ENCODE assay signal across 18 cellular contexts in the genomic region with DNA sequence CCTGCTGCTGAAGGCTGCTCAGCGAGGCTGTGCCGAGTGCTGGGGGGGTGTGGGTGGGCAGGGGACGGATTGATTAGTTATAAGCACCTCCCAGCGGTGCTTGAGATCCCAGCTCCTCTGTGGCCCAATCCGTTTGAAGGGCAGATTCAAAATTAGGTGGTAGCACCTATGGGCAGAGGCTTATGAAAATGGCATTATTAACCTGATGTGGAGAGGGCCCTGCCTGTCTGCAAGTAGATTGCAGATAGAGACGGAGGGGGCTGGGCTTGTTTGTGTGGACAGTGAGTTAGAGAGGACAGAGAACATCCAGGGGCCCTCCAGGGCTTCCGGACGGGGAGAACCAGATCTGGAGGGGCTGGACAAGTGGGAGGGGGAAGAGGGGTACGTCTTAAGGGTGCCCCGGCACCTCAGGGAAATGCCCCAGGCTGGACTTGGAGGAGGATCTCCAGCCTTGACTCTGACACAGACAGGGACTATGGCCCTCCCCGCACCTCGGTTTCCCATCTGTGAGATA. TPM values are rescaled to one million over a fixed set of nuclear protein-coding genes. Genes with fewer than 3 reads are reported as not detected.
DNase-seq lines count a peak whose midpoint lies in the region; TF ChIP-seq lines count a peak whose summit lies in the region.
"Had no signal": no experiment of that assay in that cellular context is flagged by ENCODE, and none has a peak within 500 bp of the region (broad histone marks: within the 10 kb centered on the region; RNA-seq: fewer than 3 reads in every experiment).

A gene (minus strand): TSS at position 51 of the 514 bp plus-strand sequence. CDS start 18,934 bp downstream, outside the sequence.

- H3K27me3 ChIP-seq in H7 (ENCODE audit: control insufficient read depth, insufficient read depth, low read length) = peaks cover 30% of the 10 kb centered on the region

- DNase-seq in Calu3 (no peak), H7 (no peak), endothelial cell (ENCODE audit: low spot score) (no peak), nephron progenitor cell (no peak), posterior vena cava (ENCODE audit: low spot score) (no peak), NCI-H446 treated with DMSO at 0.1 percent for 48 hours (lab: John Stamatoyannopoulos, UW) (no peak), 8988T (no peak), foreskin fibroblast (no peak)
- DNase-seq: activated CD4-positive, alpha-beta T cell treated with anti-CD3 and anti-CD28 coated beads, Interleukin-2, amount 50 U/mL, for 1 hour; activated naive CD4-positive, alpha-beta T cell treated with anti-CD3 and anti-CD28 coated beads, Interleukin-2, amount 10 ng/mL, durations not matched to agents 7 days and 5 days; activated T-cell treated with anti-CD3 and anti-CD28 coated beads, Interleukin-2, amount 50 U/mL, for 1 hour; GDM1; NCI-H1092; NCI-H774; stimulated activated naive CD4-positive, alpha-beta T cell had no signal

- no peak for TF ChIP-seq CTCF in Calu3 (IDR thresholded peaks at IDR 0.05; ENCODE audit: unreplicated experiment)
- no peak for TF ChIP-seq CTCF in endothelial cell (IDR thresholded peaks at IDR 0.05; ENCODE audit: unreplicated experiment)
- no peak for TF ChIP-seq CTCF in nephron progenitor cell (IDR thresholded peaks at IDR 0.05)
- no peak for TF ChIP-seq CTCF in foreskin fibroblast (IDR thresholded peaks at IDR 0.05; ENCODE audit: low read depth, low read length)

- intact Hi-C loops in Calu3 (cut with micrococcal nuclease; ENCODE audit: unreplicated experiment) (loop anchor here (2.0 to 10.0 kb wide), 2 partner anchors 331 to 731 kb away; no protein-coding TSS in a partner anchor), posterior vena cava (cut with DNase I) (no loop called here)

- H3K27ac Mint-ChIP-seq in Calu3 (ENCODE audit: unreplicated experiment) = peak within 1 kb of the TSS; percentile 63
- no peak within 1 kb of the TSS for H3K27ac Mint-ChIP-seq in endothelial cell (ENCODE audit: unreplicated experiment)
- no peak within 1 kb of the TSS for H3K27ac Mint-ChIP-seq in nephron progenitor cell
- H3K27ac Mint-ChIP-seq: activated naive CD4-positive, alpha-beta T cell treated with anti-CD3 and anti-CD28 coated beads, Interleukin-2, amount 10 ng/mL, durations not matched to agents 7 days and 5 days had no signal

- CTCF ChIA-PET in Calu3 (lab: Charles Lee) = interaction anchor here (2.1 kb wide), 1 partner anchor 332 kb away, joined by 4 read pairs; no protein-coding TSS in a partner anchor

- H3K36me3 ChIP-seq in H7 (replicated peaks; ENCODE audit: control insufficient read depth, insufficient read depth, low read length) = no peaks in the 10 kb centered on the region

- H3K4me3 ChIP-seq in H7 (ENCODE audit: insufficient read depth, low read depth, low read length) (peak within 1 kb of the TSS; percentile 42), foreskin fibroblast (ENCODE audit: low read depth in 1 of 2, low read length in 2 of 2) (no peak within 1 kb of the TSS)
- H3K4me3 ChIP-seq: tibial nerve had no signal

- H3K36me3 Mint-ChIP-seq in Calu3 (ENCODE audit: insufficient read depth, unreplicated experiment) (peaks cover 6% of the 10 kb centered on the region), endothelial cell (ENCODE audit: low read depth, unreplicated experiment) (no peaks in the 10 kb centered on the region), nephron progenitor cell (ENCODE audit: low read depth) (no peaks in the 10 kb centered on the region)
- H3K36me3 Mint-ChIP-seq: activated naive CD4-positive, alpha-beta T cell treated with anti-CD3 and anti-CD28 coated beads, Interleukin-2, amount 10 ng/mL, durations not matched to agents 7 days and 5 days had no signal

- H3K9me3 Mint-ChIP-seq in Calu3 (ENCODE audit: low read depth, unreplicated experiment) = no peaks in the 10 kb centered on the region
- H3K9me3 Mint-ChIP-seq in endothelial cell (ENCODE audit: unreplicated experiment) = no peaks in the 10 kb centered on the region
- H3K9me3 Mint-ChIP-seq in nephron progenitor cell = peaks cover 3% of the 10 kb centered on the region
- H3K9me3 Mint-ChIP-seq: activated naive CD4-positive, alpha-beta T cell treated with anti-CD3 and anti-CD28 coated beads, Interleukin-2, amount 10 ng/mL, durations not matched to agents 7 days and 5 days had no signal

- peaks cover 50% of the 10 kb centered on the region for H3K4me1 Mint-ChIP-seq in Calu3 (ENCODE audit: low read depth, unreplicated experiment)
- H3K4me1 Mint-ChIP-seq in endothelial cell (ENCODE audit: unreplicated experiment) = peaks cover 16% of the 10 kb centered on the region
- peaks cover 65% of the 10 kb centered on the region for H3K4me1 Mint-ChIP-seq in nephron progenitor cell
- H3K4me1 Mint-ChIP-seq: activated naive CD4-positive, alpha-beta T cell treated with anti-CD3 and anti-CD28 coated beads, Interleukin-2, amount 10 ng/mL, durations not matched to agents 7 days and 5 days had no signal

- H3K27me3 Mint-ChIP-seq in Calu3 (ENCODE audit: unreplicated experiment) (no peaks in the 10 kb centered on the region), endothelial cell (ENCODE audit: unreplicated experiment) (peaks cover 5% of the 10 kb centered on the region), nephron progenitor cell (ENCODE audit: low read depth, poor library complexity) (peaks cover 67% of the 10 kb centered on the region)

- BruUV-seq in Calu3 (replicated peaks; lab: Mats Ljungman, UMichigan) = no TSS peak

- H3K4me3 Mint-ChIP-seq in Calu3 (ENCODE audit: low read depth, unreplicated experiment) (peak within 1 kb of the TSS; percentile 69), endothelial cell (ENCODE audit: unreplicated experiment) (peak within 1 kb of the TSS; percentile 85), nephron progenitor cell (peak within 1 kb of the TSS; percentile 81)
- H3K4me3 Mint-ChIP-seq: activated naive CD4-positive, alpha-beta T cell treated with anti-CD3 and anti-CD28 coated beads, Interleukin-2, amount 10 ng/mL, durations not matched to agents 7 days and 5 days had no signal

RNA-seq across cellular contexts. Expression of the gene that starts here (rescaled TPM):
- total RNA-seq in Calu3 (2022) (0.12 and 0.24 TPM in 2 replicates), endothelial cell (ENCODE audit: unreplicated experiment) (0.18 TPM), posterior vena cava (not detected)
- not detected in 2 replicates for total RNA-seq in H7 (2014; rRNA removed; shearing (Covaris generic))
- total RNA-seq: glomerular endothelial cell, PC-3, tibial nerve had no signal
